9 cellular contexts compared by ENCODE assay signal in the genomic region with DNA sequence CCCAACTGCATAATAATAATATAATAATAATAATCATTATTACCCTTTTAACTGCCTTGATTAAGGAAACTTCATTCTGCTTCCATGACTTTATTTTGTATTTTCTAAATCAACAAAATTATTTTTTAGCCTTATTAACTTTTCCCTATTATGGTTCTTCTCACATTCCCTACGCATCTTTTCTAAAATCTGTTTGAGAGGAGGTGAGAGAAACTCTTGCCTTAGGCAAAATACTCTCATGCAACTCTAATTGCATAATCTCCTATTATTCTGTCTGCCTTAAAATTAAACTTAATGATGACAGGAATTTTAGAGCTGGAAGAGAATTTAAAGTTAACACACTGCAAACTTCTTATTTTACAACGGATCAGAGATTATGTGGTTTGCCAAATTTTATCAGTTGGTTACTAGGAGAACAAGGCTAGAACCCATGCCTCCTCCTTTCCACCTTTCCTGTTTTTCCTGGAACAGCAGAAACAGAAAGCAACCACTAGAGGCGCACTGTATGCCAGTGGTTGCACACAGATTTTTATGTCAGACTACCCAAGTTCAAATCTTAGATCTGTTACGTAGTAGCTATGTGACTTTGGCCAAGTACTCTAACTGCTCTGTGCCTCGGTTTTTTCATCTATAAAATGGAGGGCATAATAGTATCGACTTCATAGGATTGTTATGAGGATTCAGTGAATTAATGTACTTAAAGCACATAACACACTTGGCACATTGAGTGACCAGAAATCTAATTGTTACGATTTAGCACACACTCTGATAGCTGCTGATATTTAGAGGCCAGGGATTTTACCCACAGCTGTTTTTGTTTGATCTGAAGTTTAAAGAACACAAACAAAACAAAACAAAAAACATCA. TPM values are rescaled to one million over a fixed set of nuclear protein-coding genes. Genes with fewer than 3 reads are reported as not detected.
DNase-seq lines count a peak whose midpoint lies in the region; ATAC-seq and TF ChIP-seq lines count a peak whose summit lies in the region.
"Had no signal": no experiment of that assay in that cellular context is flagged by ENCODE, and none has a peak within 500 bp of the region (broad histone marks: within the 10 kb centered on the region; RNA-seq: fewer than 3 reads in every experiment).

No MANE protein-coding gene starts in this region.

- no peaks in the 10 kb centered on the region for H3K27me3 ChIP-seq in effector memory CD4-positive, alpha-beta T cell (replicated peaks; ENCODE audit: control insufficient read depth, insufficient read depth, low read length, poor library complexity, severe bottlenecking)

- H3K36me3 ChIP-seq in effector memory CD4-positive, alpha-beta T cell (ENCODE audit: control insufficient read depth, insufficient read depth, low read length): no peaks in the 10 kb centered on the region

- no peak overlapping the region for H3K4me3 Mint-ChIP-seq in activated CD8-positive, alpha-beta T cell treated with anti-CD3 and anti-CD28 coated beads, Interleukin-2, amount 10 ng/mL, durations not matched to agents 7 days and 5 days
- H3K4me3 Mint-ChIP-seq: activated naive CD4-positive, alpha-beta T cell treated with anti-CD3 and anti-CD28 coated beads, Interleukin-2, amount 50 U/mL, for 24 hours had no signal

- no peaks in the 10 kb centered on the region for H3K27me3 Mint-ChIP-seq in activated CD8-positive, alpha-beta T cell treated with anti-CD3 and anti-CD28 coated beads, Interleukin-2, amount 10 ng/mL, durations not matched to agents 7 days and 5 days (ENCODE audit: low read depth)
- H3K27me3 Mint-ChIP-seq: activated naive CD4-positive, alpha-beta T cell treated with anti-CD3 and anti-CD28 coated beads, Interleukin-2, amount 50 U/mL, for 24 hours had no signal

- no peaks in the 10 kb centered on the region for H3K36me3 Mint-ChIP-seq in activated CD8-positive, alpha-beta T cell treated with anti-CD3 and anti-CD28 coated beads, Interleukin-2, amount 10 ng/mL, durations not matched to agents 7 days and 5 days (ENCODE audit: low read depth)
- H3K36me3 Mint-ChIP-seq: activated naive CD4-positive, alpha-beta T cell treated with anti-CD3 and anti-CD28 coated beads, Interleukin-2, amount 50 U/mL, for 24 hours had no signal

- H3K9me3 ChIP-seq in effector memory CD4-positive, alpha-beta T cell (ENCODE audit: control insufficient read depth, low read length): no peaks in the 10 kb centered on the region

- ATAC-seq in activated CD8-positive, alpha-beta T cell treated with anti-CD3 and anti-CD28 coated beads, Interleukin-2, amount 10 ng/mL, durations not matched to agents 7 days and 5 days: no peak
- ATAC-seq in GM21360 (IDR thresholded peaks at IDR 0.05; ENCODE audit: unreplicated experiment) (no peak), HG02763 (IDR thresholded peaks at IDR 0.05; ENCODE audit: unreplicated experiment) (no peak)

- peak; percentile 38 to 57 for DNase-seq in SHP77 (lab: John Stamatoyannopoulos, UW)
- DNase-seq in SHP77 treated with DMSO at 0.1 percent for 48 hours (lab: John Stamatoyannopoulos, UW): no peak
- peak; percentile 37 for DNase-seq in activated CD8-positive, alpha-beta T cell treated with anti-CD3 and anti-CD28 coated beads, Interleukin-2, amount 10 ng/mL, durations not matched to agents 7 days and 5 days
- peak; percentile 63 for DNase-seq in left kidney (ENCODE audit: low read depth, low spot score)
- no peak for DNase-seq in effector memory CD4-positive, alpha-beta T cell

- no peak overlapping the region for H3K4me3 ChIP-seq in effector memory CD4-positive, alpha-beta T cell (ENCODE audit: insufficient read depth, low read depth, low read length, poor library complexity, severe bottlenecking)

- POLR2A ChIA-PET in activated CD8-positive, alpha-beta T cell treated with anti-CD3 and anti-CD28 coated beads, Interleukin-2, amount 10 ng/mL, durations not matched to agents 7 days and 5 days (lab: Charles Lee): interaction anchor here (0.6 kb wide), 1 partner anchor 1171 kb away, joined by 3 read pairs; no protein-coding TSS in a partner anchor

- peak; percentile 91 for TF ChIP-seq CTCF in LNCAP (IDR thresholded peaks at IDR 0.05)

- CTCF ChIA-PET in activated CD8-positive, alpha-beta T cell treated with anti-CD3 and anti-CD28 coated beads, Interleukin-2, amount 10 ng/mL, durations not matched to agents 7 days and 5 days (lab: Charles Lee): interaction anchor here (0.6 to 1.7 kb wide), 19 partner anchors 12 to 680 kb away, joined by 3 to 5 read pairs (median 3); partner anchors contain the start of gene RALGAPA1

- peaks cover under 1% of the 10 kb centered on the region for H3K4me1 ChIP-seq in effector memory CD4-positive, alpha-beta T cell (ENCODE audit: control insufficient read depth, insufficient read depth, low read length, poor library complexity, severe bottlenecking)

- H3K27ac ChIP-seq in effector memory CD4-positive, alpha-beta T cell (ENCODE audit: insufficient read depth, low read length, poor library complexity, severe bottlenecking): no peak overlapping the region

- H3K9me3 Mint-ChIP-seq in activated CD8-positive, alpha-beta T cell treated with anti-CD3 and anti-CD28 coated beads, Interleukin-2, amount 10 ng/mL, durations not matched to agents 7 days and 5 days (ENCODE audit: insufficient read depth): no peaks in the 10 kb centered on the region
- H3K9me3 Mint-ChIP-seq: activated naive CD4-positive, alpha-beta T cell treated with anti-CD3 and anti-CD28 coated beads, Interleukin-2, amount 50 U/mL, for 24 hours had no signal

- peaks cover 12% of the 10 kb centered on the region for H3K4me1 Mint-ChIP-seq in activated CD8-positive, alpha-beta T cell treated with anti-CD3 and anti-CD28 coated beads, Interleukin-2, amount 10 ng/mL, durations not matched to agents 7 days and 5 days (ENCODE audit: low read depth)

- no peak overlapping the region for H3K27ac Mint-ChIP-seq in activated CD8-positive, alpha-beta T cell treated with anti-CD3 and anti-CD28 coated beads, Interleukin-2, amount 10 ng/mL, durations not matched to agents 7 days and 5 days
- H3K27ac Mint-ChIP-seq: activated naive CD4-positive, alpha-beta T cell treated with anti-CD3 and anti-CD28 coated beads, Interleukin-2, amount 50 U/mL, for 24 hours had no signal

RNA-seq across cellular contexts. Expression of gene BRMS1L, which starts 4.4 kb away (rescaled TPM):
- total RNA-seq in activated CD8-positive, alpha-beta T cell treated with anti-CD3 and anti-CD28 coated beads, Interleukin-2, amount 10 ng/mL, durations not matched to agents 7 days and 5 days: 1 to 10 TPM; 5.1 to 5.5 TPM

RNA-seq across cellular contexts. Expression of gene RALGAPA1, which starts 12.7 kb away (rescaled TPM):
- total RNA-seq in activated CD8-positive, alpha-beta T cell treated with anti-CD3 and anti-CD28 coated beads, Interleukin-2, amount 10 ng/mL, durations not matched to agents 7 days and 5 days: 10 to 100 TPM; 29.5 to 31.7 TPM

Comparison
In these comparisons a context has a peak if more than half of its experiments do, and no peak if none do; other contexts are left out.
1. DNase-seq: peak in SHP77 (2 of 2), activated CD8-positive, alpha-beta T cell treated with anti-CD3 and anti-CD28 coated beads, Interleukin-2, amount 10 ng/mL, durations not matched to agents 7 days and 5 days (single experiment) and left kidney (single experiment); none in SHP77 treated with DMSO at 0.1 percent for 48 hours (single experiment) and effector memory CD4-positive, alpha-beta T cell (0 of 3).